ENCODE assay signal across 14 cellular contexts in genomic region chr18:9433616-9434239, GRCh38. TPM values are rescaled to one million over a fixed set of nuclear protein-coding genes. Genes with fewer than 3 reads are reported as not detected.
DNase-seq lines count a peak whose midpoint lies in the region; ATAC-seq, FAIRE-seq and TF ChIP-seq lines count a peak whose summit lies in the region.
"Had no signal": no experiment of that assay in that cellular context is flagged by ENCODE, and none has a peak within 500 bp of the region (broad histone marks: within the 10 kb centered on the region; RNA-seq: fewer than 3 reads in every experiment).

No MANE protein-coding gene starts in this region.

- no peak for TF ChIP-seq POLR2A in K562 (conservative IDR thresholded peaks at IDR 0.05)

- H3K4me3 Mint-ChIP-seq in neural progenitor cell = peak overlapping the region; percentile 78
- H3K4me3 Mint-ChIP-seq: activated T-helper 1 cell treated with anti-CD3 and anti-CD28 coated beads, Interleukin-12 subunit alpha, Interleukin-12 subunit beta, Interleukin-2, Interleukin-4 antibody, amounts not matched to agents 30 ng/mL and 10 ng/mL and 1 ng/mL, durations not matched to agents 14 hours and 24 hours and 36 hours; central memory CD8-positive, alpha-beta T cell had no signal

- CTCF ChIA-PET in K562 (lab: Yijun Ruan, JAX; ENCODE audit: low intra/inter-chr PET ratio) = no interaction called here

- no peaks in the 10 kb centered on the region for H3K79me2 ChIP-seq in K562 (ENCODE audit: control insufficient read depth, insufficient read depth, low read length)
- no peaks in the 10 kb centered on the region for H3K79me2 ChIP-seq in neural progenitor cell (ENCODE audit: low read depth)

- BruUV-seq in K562 (replicated peaks; lab: Mats Ljungman, UMichigan) = no TSS peak

- ATAC-seq in HG03432 (IDR thresholded peaks at IDR 0.05; ENCODE audit: unreplicated experiment) (peak; percentile 24), K562 (peak; percentile 24; the same call in 2 of the 3 replicates)

- peaks cover 35% of the 10 kb centered on the region for H3F3A ChIP-seq in neural progenitor cell (ENCODE audit: low read depth)

- WGBS in K562 (ENCODE audit: insufficient coverage, low coverage, missing lambda C conversion rate) = 40% methylated on average over 9 of the region's 12 CpGs

- peaks cover 35% of the 10 kb centered on the region for H3K4me1 Mint-ChIP-seq in neural progenitor cell
- H3K4me1 Mint-ChIP-seq: central memory CD8-positive, alpha-beta T cell had no signal

- no peak for TF ChIP-seq RAD21 in K562 (CRISPR knock-in tag; conservative IDR thresholded peaks at IDR 0.05 in 1 of 2, IDR thresholded peaks at IDR 0.05 in 1 of 2)

- H3K36me3 ChIP-seq in K562 (ENCODE audit: control insufficient read depth, insufficient read depth, low read length) = no peaks in the 10 kb centered on the region
- H3K36me3 ChIP-seq in neural progenitor cell = no peaks in the 10 kb centered on the region
- H3K36me3 ChIP-seq: tibial artery had no signal

- no peaks in the 10 kb centered on the region for H4K20me1 ChIP-seq in K562 (replicated peaks; ENCODE audit: control insufficient read depth, insufficient read depth, low read length)
- no peaks in the 10 kb centered on the region for H4K20me1 ChIP-seq in neural progenitor cell (ENCODE audit: low read depth)

- intact Hi-C loops in K562 (cut with micrococcal nuclease) (no loop called here), dorsolateral prefrontal cortex (cut with DNase I) (loop anchor here in 1 of 2 donors (10.0 kb wide), 1 partner anchor 49 kb away; no protein-coding TSS in a partner anchor)

- H3K4me3 ChIP-seq in K562 (no peak overlapping the region), neural progenitor cell (peak overlapping the region; percentile 33), dorsolateral prefrontal cortex (peak overlapping the region in 5 of 59 donors; percentile 6 to 25 (median 11))
- H3K4me3 ChIP-seq: tibial artery had no signal

- no peaks in the 10 kb centered on the region for H3K9me1 ChIP-seq in K562 (ENCODE audit: control insufficient read depth, insufficient read depth, low read length)

- DNase-seq in G401 (ENCODE audit: low spot score) (peak; percentile 49), K562 (ENCODE audit: extremely low read depth in 1 of 4, low spot score in 3 of 4) (no peak), neural progenitor cell (ENCODE audit: low spot score) (no peak), dorsolateral prefrontal cortex (no peak), COLO668 (lab: John Stamatoyannopoulos, UW; ENCODE audit: unreplicated experiment) (no peak), kidney tubule cell (ENCODE audit: low spot score) (no peak)
- DNase-seq: Calu3, kidney, NCI-H2029 treated with DMSO at 0.1 percent for 48 hours, tibial artery had no signal

- H3K9ac ChIP-seq in K562 (ENCODE audit: insufficient read depth in 1 of 2, low read depth in 2 of 2, low read length in 2 of 2) = no peak overlapping the region
- H3K9ac ChIP-seq in neural progenitor cell = no peak overlapping the region

- H3K27ac Mint-ChIP-seq in neural progenitor cell = peak overlapping the region; percentile 100
- H3K27ac Mint-ChIP-seq: activated T-helper 1 cell treated with anti-CD3 and anti-CD28 coated beads, Interleukin-12 subunit alpha, Interleukin-12 subunit beta, Interleukin-2, Interleukin-4 antibody, amounts not matched to agents 30 ng/mL and 10 ng/mL and 1 ng/mL, durations not matched to agents 14 hours and 24 hours and 36 hours had no signal

- no peaks in the 10 kb centered on the region for H3K36me3 Mint-ChIP-seq in neural progenitor cell

- FAIRE-seq in K562 (lab: Jason Lieb, UNC) = no peak
- FAIRE-seq: kidney had no signal

- H3K4me1 ChIP-seq in K562 (replicated peaks in 1 of 2; ENCODE audit: control insufficient read depth in 2 of 2, insufficient read depth in 2 of 2, low read length in 2 of 2) (peaks cover 4 to 5% of the 10 kb centered on the region in 2 experiments; a peak in 2 of 5 replicates), neural progenitor cell (peaks cover 40% of the 10 kb centered on the region)

- H3K4me2 ChIP-seq in K562 (ENCODE audit: insufficient read depth, low read length) (no peak overlapping the region; the same call in 1 of the 2 replicates), neural progenitor cell (peak overlapping the region; percentile 67)

- POLR2A ChIA-PET in K562 (lab: Yijun Ruan, JAX) = no interaction called here

- peaks cover 1% of the 10 kb centered on the region for H3K9me3 Mint-ChIP-seq in neural progenitor cell
- H3K9me3 Mint-ChIP-seq: activated T-helper 1 cell treated with anti-CD3 and anti-CD28 coated beads, Interleukin-12 subunit alpha, Interleukin-12 subunit beta, Interleukin-2, Interleukin-4 antibody, amounts not matched to agents 30 ng/mL and 10 ng/mL and 1 ng/mL, durations not matched to agents 14 hours and 24 hours and 36 hours; central memory CD8-positive, alpha-beta T cell had no signal

- peaks cover 6% of the 10 kb centered on the region for H3K27me3 Mint-ChIP-seq in neural progenitor cell (ENCODE audit: insufficient read depth, low read depth)
- H3K27me3 Mint-ChIP-seq: progenitor cell of endocrine pancreas had no signal

- in situ Hi-C loops in G401 (cut with HindIII; ENCODE audit: low sequenced_read_pairs) = no loop called here
- in situ Hi-C loops in K562 (cut with MboI) = no loop called here

- no peaks in the 10 kb centered on the region for H3K27me3 ChIP-seq in K562 (ENCODE audit: control insufficient read depth in 2 of 2, insufficient read depth in 2 of 2, low read length in 2 of 2)
- H3K27me3 ChIP-seq in neural progenitor cell = no peaks in the 10 kb centered on the region
- no peaks in the 10 kb centered on the region for H3K27me3 ChIP-seq in dorsolateral prefrontal cortex
- H3K27me3 ChIP-seq: tibial artery had no signal

- H2AFZ ChIP-seq in K562 (ENCODE audit: low read depth, low read length) (peak overlapping the region; percentile 80), neural progenitor cell (replicated peaks) (peak overlapping the region; percentile 46)

- TF ChIP-seq CTCF in K562 (IDR thresholded peaks at IDR 0.05 in 2 of 3, conservative IDR thresholded peaks at IDR 0.05 in 1 of 3; ENCODE audit: insufficient read depth in 2 of 3, low read depth in 1 of 3, low read length in 3 of 3) (no peak), neural progenitor cell (IDR thresholded peaks at IDR 0.05) (no peak), dorsolateral prefrontal cortex (IDR thresholded peaks at IDR 0.05 in 54 of 56, conservative IDR thresholded peaks at IDR 0.05 in 2 of 56; ENCODE audit: low read depth in 1 of 56, partially characterized antibody in 56 of 56) (no peak)

- TF ChIP-seq EP300 in K562 (IDR thresholded peaks at IDR 0.05; ENCODE audit: low read length) = no peak

- H3K27ac ChIP-seq in K562 (ENCODE audit: extremely low read depth, low read depth, low read length) (no peak overlapping the region), neural progenitor cell (peak overlapping the region; percentile 95), dorsolateral prefrontal cortex (peak overlapping the region in 2 of 59 donors; percentile 43 to 70)
- H3K27ac ChIP-seq: tibial artery had no signal

- H3K9me3 ChIP-seq in K562 (replicated peaks; ENCODE audit: control insufficient read depth, insufficient read depth, low read depth, low read length) (0 out of 2 replicates have a peak, but pooled peaks cover 3% of the 10 kb centered on the region), neural progenitor cell (ENCODE audit: low read depth) (no peaks in the 10 kb centered on the region)
- H3K9me3 ChIP-seq: tibial artery had no signal

TF ChIP-seq in K562, 482 proteins besides CTCF, POLR2A, EP300 and RAD21 (continues in another document):
- TF ChIP-seq ZNF561 (CRISPR knock-in tag; conservative IDR thresholded peaks at IDR 0.05) = no peak
- no peak for TF ChIP-seq IRF9 (tag; IDR thresholded peaks at IDR 0.05)

RNA-seq across cellular contexts. Expression of gene RALBP1, which starts 41.6 kb away (rescaled TPM):
- total RNA-seq in G401 (2014; rRNA removed; shearing (Covaris generic)) = 54.2 and 65.3 TPM in 2 replicates
- 20.8 and 41.1 TPM in 2 replicates for total RNA-seq in K562 (2011; cell fraction: chromatin; rRNA removed; ENCODE audit: low replicate concordance)
- total RNA-seq in K562 (2011; cell fraction: nucleolus; rRNA removed) = 20.5 and 24.7 TPM in 2 replicates
- 29.5 and 36.5 TPM in 2 replicates for total RNA-seq in K562 (2011; cell fraction: nucleoplasm; rRNA removed)
- total RNA-seq in K562 (2014; rRNA removed) = 64.5 and 68.0 TPM in 2 replicates
- total RNA-seq in K562 (2014; rRNA removed; fragmentation: Illumina TruSeq; extraction: Trizol) = 60.2 and 67.7 TPM in 2 replicates
- total RNA-seq in K562 (2015; rRNA removed; fragmentation: Illumina TruSeq; extraction: Trizol) = 62.5 and 65.9 TPM in 2 replicates
- 65.3 and 70.0 TPM in 2 replicates for total RNA-seq in K562 (2021)
- polyA plus RNA-seq in K562 (2011; rRNA removed) = 58.3 and 58.4 TPM in 2 replicates
- polyA plus RNA-seq in K562 (2011; cell fraction: cytosol; rRNA removed) = 62.4 and 72.6 TPM in 2 replicates
- polyA plus RNA-seq in K562 (2011; cell fraction: nucleus; rRNA removed) = 30.6 and 32.7 TPM in 2 replicates
- polyA plus RNA-seq in K562 (2012) = 46.1 and 50.9 TPM in 2 replicates
- polyA plus RNA-seq in K562 (2014; fragmentation: Illumina TruSeq; extraction: Trizol) = 56.1 and 61.3 TPM in 2 replicates
- polyA plus RNA-seq in K562 (2014; fragmentation: Nextera tagmentation; extraction: Ambion mirVana) = 10 to 100 TPM; 10.9 to 13.1 TPM
- polyA plus RNA-seq in K562 (2014; rRNA removed) = 60.4 and 69.6 TPM in 2 replicates
- polyA minus RNA-seq in K562 (2011; rRNA and poly(A)+ RNA removed) = 74.0 and 77.6 TPM in 2 replicates
- polyA minus RNA-seq in K562 (2011; cell fraction: cytosol; rRNA and poly(A)+ RNA removed) = 44.2 and 45.3 TPM in 2 replicates
- 20.2 and 27.3 TPM in 2 replicates for polyA minus RNA-seq in K562 (2011; cell fraction: nucleus; rRNA and poly(A)+ RNA removed)
- 61.5 and 84.7 TPM in 2 replicates for total RNA-seq in neural progenitor cell (ENCODE audit: low replicate concordance)
- 10 to 100 TPM; 44.6 to 89.8 (median 64.5) TPM for total RNA-seq in dorsolateral prefrontal cortex
